Comparison of ENCODE assay signal across 9 cellular contexts in genomic region chr12:116376354-116377193, GRCh38.
A peak's percentile ranks its signal among the peaks of the same experiment; 100 is the strongest.
DNase-seq lines count a peak whose midpoint lies in the region; ATAC-seq and TF ChIP-seq lines count a peak whose summit lies in the region.
"Had no signal": no experiment of that assay in that cellular context is flagged by ENCODE, and none has a peak within 500 bp of the region (broad histone marks: within the 10 kb centered on the region; RNA-seq: fewer than 3 reads in every experiment).

No MANE protein-coding gene starts in this region.

- intact Hi-C loops in breast epithelium (cut with DNase I; ENCODE audit: low total_unique reads): no loop called here

- H3K9me3 ChIP-seq in breast epithelium: no peaks in the 10 kb centered on the region

- H3K36me3 Mint-ChIP-seq in activated T-helper 17 cell treated with anti-CD3 and anti-CD28 coated beads, Interleukin-2, amount 50 U/mL, for 72 hours (ENCODE audit: low read depth): no peaks in the 10 kb centered on the region
- no peaks in the 10 kb centered on the region for H3K36me3 Mint-ChIP-seq in glutamatergic neuron (ENCODE audit: unreplicated experiment)

- peak; percentile 55 for DNase-seq in GM03348 (ENCODE audit: low spot score)
- DNase-seq in NCI-H1417 (lab: John Stamatoyannopoulos, UW): peak in 2 of 3 experiments; percentile 84 to 98
- peak; percentile 79 to 93 for DNase-seq in lung microvascular endothelial cell (ENCODE audit: low read depth in 2 of 2)
- no peak for DNase-seq in NCI-H524 treated with DMSO at 0.1 percent for 48 hours (lab: John Stamatoyannopoulos, UW)
- no peak for DNase-seq in NCI-H187 (lab: John Stamatoyannopoulos, UW)
- no peak for DNase-seq in breast epithelium (ENCODE audit: low spot score in 2 of 2)
- no peak for DNase-seq in glutamatergic neuron
- DNase-seq: effector memory CD4-positive, alpha-beta T cell had no signal

- peaks cover 8% of the 10 kb centered on the region for H3K9me3 Mint-ChIP-seq in activated T-helper 17 cell treated with anti-CD3 and anti-CD28 coated beads, Interleukin-2, amount 50 U/mL, for 72 hours
- peaks cover 7% of the 10 kb centered on the region for H3K9me3 Mint-ChIP-seq in glutamatergic neuron (ENCODE audit: unreplicated experiment)

- no peak overlapping the region for H3K4me3 ChIP-seq in breast epithelium

- no peak overlapping the region for H3K4me3 Mint-ChIP-seq in activated T-helper 17 cell treated with anti-CD3 and anti-CD28 coated beads, Interleukin-2, amount 50 U/mL, for 72 hours
- H3K4me3 Mint-ChIP-seq in glutamatergic neuron (ENCODE audit: unreplicated experiment): no peak overlapping the region

- H3K4me1 Mint-ChIP-seq in activated T-helper 17 cell treated with anti-CD3 and anti-CD28 coated beads, Interleukin-2, amount 50 U/mL, for 72 hours: peaks cover 10% of the 10 kb centered on the region
- H3K4me1 Mint-ChIP-seq in glutamatergic neuron (ENCODE audit: low read depth, unreplicated experiment): peaks cover 2% of the 10 kb centered on the region

- no peak for TF ChIP-seq POLR2A in breast epithelium (IDR thresholded peaks at IDR 0.05)

- H3K4me1 ChIP-seq in breast epithelium: no peaks in the 10 kb centered on the region

- TF ChIP-seq CTCF in breast epithelium (IDR thresholded peaks at IDR 0.05): no peak
- no peak for TF ChIP-seq CTCF in glutamatergic neuron (IDR thresholded peaks at IDR 0.05; ENCODE audit: partially characterized antibody, unreplicated experiment)

- no peaks in the 10 kb centered on the region for H3K27me3 ChIP-seq in breast epithelium

- peak; percentile 69 for ATAC-seq in activated T-helper 17 cell treated with anti-CD3 and anti-CD28 coated beads, Interleukin-2, amount 50 U/mL, for 72 hours (replicated peaks)

- H3K27me3 Mint-ChIP-seq in activated T-helper 17 cell treated with anti-CD3 and anti-CD28 coated beads, Interleukin-2, amount 50 U/mL, for 72 hours: no peaks in the 10 kb centered on the region
- H3K27me3 Mint-ChIP-seq in glutamatergic neuron (ENCODE audit: unreplicated experiment): peaks cover 4% of the 10 kb centered on the region

- no peak overlapping the region for H3K27ac ChIP-seq in breast epithelium

- H3K27ac Mint-ChIP-seq in activated T-helper 17 cell treated with anti-CD3 and anti-CD28 coated beads, Interleukin-2, amount 50 U/mL, for 72 hours: peak overlapping the region; percentile 33
- no peak overlapping the region for H3K27ac Mint-ChIP-seq in glutamatergic neuron (ENCODE audit: unreplicated experiment)

- no peaks in the 10 kb centered on the region for H3K36me3 ChIP-seq in breast epithelium

Comparison
In these comparisons a context has a peak if more than half of its experiments do, and no peak if none do; other contexts are left out.
1. DNase-seq: peak in GM03348 (single experiment), NCI-H1417 (2 of 3) and lung microvascular endothelial cell (2 of 2); none in NCI-H524 treated with DMSO at 0.1 percent for 48 hours (single experiment), NCI-H187 (0 of 2), breast epithelium (0 of 2) and glutamatergic neuron (single experiment).